In the genomic region with DNA sequence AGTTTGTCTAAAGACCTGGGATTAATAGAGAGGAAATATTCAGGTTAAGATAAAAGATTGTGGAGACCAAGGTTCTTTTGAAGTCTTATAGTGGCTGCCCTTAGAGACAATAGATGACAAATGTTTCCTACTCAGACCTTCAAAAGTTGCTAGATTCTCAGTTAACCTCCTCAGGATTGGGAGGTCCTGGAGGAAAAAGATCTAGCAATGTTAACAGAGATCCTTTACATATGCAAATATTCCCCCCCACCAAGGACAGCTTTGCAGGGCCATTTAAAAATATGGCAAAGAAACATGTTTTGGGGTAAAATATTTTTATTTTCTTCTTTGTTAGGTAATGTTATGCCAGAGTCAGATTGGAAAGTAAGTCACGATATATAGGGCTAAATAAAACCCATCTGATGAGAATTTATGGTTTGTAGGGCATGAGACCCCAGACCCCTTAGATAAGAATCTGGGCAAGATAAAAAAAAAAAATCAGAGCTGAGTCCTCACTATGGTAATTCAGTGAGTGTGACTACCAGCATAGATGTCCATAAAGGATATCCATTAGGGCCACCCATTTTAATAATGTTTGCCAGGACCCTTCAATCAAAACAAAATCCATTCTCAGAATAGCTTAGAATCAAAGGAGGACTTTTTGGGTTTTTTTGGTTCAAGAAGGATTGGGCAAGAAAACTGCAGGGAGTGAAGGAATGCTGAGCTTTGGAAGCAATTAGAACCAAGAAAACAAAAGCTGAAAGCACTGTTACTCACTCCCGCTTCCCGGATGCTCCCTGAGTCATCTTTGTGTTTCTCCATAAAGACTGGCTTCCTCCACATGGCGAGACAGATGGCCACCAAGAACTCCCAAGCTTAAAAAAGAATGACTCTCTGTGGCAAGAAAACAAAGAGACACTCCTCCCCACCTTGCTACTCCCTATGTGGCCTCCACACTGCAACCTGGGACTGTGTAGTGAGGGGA, we compare ENCODE assay signal across 13 cellular contexts. TPM values are rescaled to one million over a fixed set of nuclear protein-coding genes. Genes with fewer than 3 reads are reported as not detected.
DNase-seq lines count a peak whose midpoint lies in the region; ATAC-seq, FAIRE-seq and TF ChIP-seq lines count a peak whose summit lies in the region.
"Had no signal": no experiment of that assay in that cellular context is flagged by ENCODE, and none has a peak within 500 bp of the region (broad histone marks: within the 10 kb centered on the region; RNA-seq: fewer than 3 reads in every experiment).

No MANE protein-coding gene starts in this region.

- H3K4me1 Mint-ChIP-seq in Calu3 (ENCODE audit: low read depth, unreplicated experiment): peaks cover 12% of the 10 kb centered on the region
- H3K4me1 Mint-ChIP-seq: CD4-positive, CD25-positive, alpha-beta regulatory T cell had no signal

- peak overlapping the region; percentile 98 for H3K27ac ChIP-seq in HUES48 (ENCODE audit: low read depth, low read length)
- H3K27ac ChIP-seq in gastrocnemius medialis: no peak overlapping the region

- H3K27me3 ChIP-seq in HUES48 (ENCODE audit: control insufficient read depth, insufficient read depth, low read length) (no peaks in the 10 kb centered on the region), gastrocnemius medialis (peaks cover 0 to 4% (median 0%) of the 10 kb centered on the region in 3 donors)

- no peak overlapping the region for H3K4me3 Mint-ChIP-seq in Calu3 (ENCODE audit: low read depth, unreplicated experiment)
- H3K4me3 Mint-ChIP-seq: CD4-positive, CD25-positive, alpha-beta regulatory T cell had no signal

- no TSS peak for BruUV-seq in Calu3 (replicated peaks; lab: Mats Ljungman, UMichigan)

- H3K9ac ChIP-seq in HUES48 (ENCODE audit: low read depth, low read length): no peak overlapping the region

- no peak overlapping the region for H3K27ac Mint-ChIP-seq in Calu3 (ENCODE audit: unreplicated experiment)
- H3K27ac Mint-ChIP-seq: CD4-positive, CD25-positive, alpha-beta regulatory T cell had no signal

- TF ChIP-seq POLR2A in gastrocnemius medialis (IDR thresholded peaks at IDR 0.05): no peak

- no peak for FAIRE-seq in GM19239 (lab: Jason Lieb, UNC)
- FAIRE-seq: endometrium had no signal

- H3K4me3 ChIP-seq in HUES48 (ENCODE audit: low read depth, low read length) (no peak overlapping the region), cardiac fibroblast (replicated peaks in 1 of 2; ENCODE audit: low read depth in 2 of 2, low read length in 2 of 2) (no peak overlapping the region), gastrocnemius medialis (no peak overlapping the region)

- TF ChIP-seq CTCF in cardiac fibroblast (IDR thresholded peaks at IDR 0.05; ENCODE audit: low read depth, low read length) (no peak), Calu3 (IDR thresholded peaks at IDR 0.05; ENCODE audit: unreplicated experiment) (no peak), gastrocnemius medialis (IDR thresholded peaks at IDR 0.05 in 4 of 5, conservative IDR thresholded peaks at IDR 0.05 in 1 of 5) (no peak)

- intact Hi-C loops in Calu3 (cut with micrococcal nuclease; ENCODE audit: unreplicated experiment) (no loop called here), gastrocnemius medialis (cut with DNase I; ENCODE audit: low total_unique reads) (no loop called here)

- in situ Hi-C loops in gastrocnemius medialis (cut with MboI; ENCODE audit: low sequenced_read_pairs in 4 of 4): no loop called here

- ATAC-seq in HG03571 (IDR thresholded peaks at IDR 0.05; ENCODE audit: unreplicated experiment) (no peak), gastrocnemius medialis (no peak)

- no peaks in the 10 kb centered on the region for H3K36me3 Mint-ChIP-seq in Calu3 (ENCODE audit: insufficient read depth, unreplicated experiment)
- H3K36me3 Mint-ChIP-seq: CD4-positive, CD25-positive, alpha-beta regulatory T cell had no signal

- peak; percentile 81 for DNase-seq in AG08396 (ENCODE audit: low spot score)
- DNase-seq in cardiac fibroblast (ENCODE audit: low read depth in 2 of 2): peak; percentile 88 to 95
- DNase-seq in kidney glomerular epithelial cell (lab: John Stamatoyannopoulos, UW): peak; percentile 66
- no peak for DNase-seq in GM19239 (ENCODE audit: insufficient read length, low spot score)
- DNase-seq in Calu3: no peak
- no peak for DNase-seq in gastrocnemius medialis
- DNase-seq: CD4-positive, CD25-positive, alpha-beta regulatory T cell; NCI-H2029 treated with DMSO at 0.1 percent for 48 hours had no signal

- H3K4me1 ChIP-seq in HUES48 (ENCODE audit: control insufficient read depth, insufficient read depth, low read length) (peaks cover 12% of the 10 kb centered on the region; the same call in 1 of the 2 replicates), gastrocnemius medialis (no peaks in the 10 kb centered on the region)

- H3K9me3 Mint-ChIP-seq in Calu3 (ENCODE audit: low read depth, unreplicated experiment): no peaks in the 10 kb centered on the region

- CTCF ChIA-PET in Calu3 (lab: Charles Lee): interaction anchor here (0.6 to 0.7 kb wide), 2 partner anchors 15 to 1409 kb away, joined by 3 to 4 read pairs; no protein-coding TSS in a partner anchor

- H3K9me3 ChIP-seq in HUES48 (ENCODE audit: control insufficient read depth, insufficient read depth, low read length) (no peaks in the 10 kb centered on the region), gastrocnemius medialis (no peaks in the 10 kb centered on the region)

- H3K27me3 Mint-ChIP-seq in Calu3 (ENCODE audit: unreplicated experiment): no peaks in the 10 kb centered on the region
- H3K27me3 Mint-ChIP-seq: CD4-positive, CD25-positive, alpha-beta regulatory T cell had no signal

- H3K36me3 ChIP-seq in HUES48 (ENCODE audit: control insufficient read depth, insufficient read depth, low read length) (no peaks in the 10 kb centered on the region), gastrocnemius medialis (no peaks in the 10 kb centered on the region)

RNA-seq across cellular contexts. Expression of a gene that starts 28.2 kb away (rescaled TPM):
- total RNA-seq in Calu3 (2022) (not detected in 2 replicates), gastrocnemius medialis (not detected)
- total RNA-seq: CD4-positive, CD25-positive, alpha-beta regulatory T cell; T-helper 2 cell treated with Interferon-gamma antibody and Interleukin-4, amounts not matched to agents 100 ng/mL and 5 ng/mL, for 36 hours; urinary bladder had no signal

RNA-seq across cellular contexts. Expression of a gene that starts 44.1 kb away (rescaled TPM):
- total RNA-seq in Calu3 (2022): 137 and 144 TPM in 2 replicates
- 10 to 100 TPM; 25.2 to 50.3 (median 31.0) TPM for total RNA-seq in gastrocnemius medialis
- total RNA-seq: CD4-positive, CD25-positive, alpha-beta regulatory T cell; T-helper 2 cell treated with Interferon-gamma antibody and Interleukin-4, amounts not matched to agents 100 ng/mL and 5 ng/mL, for 36 hours had no signal

RNA-seq across cellular contexts. Expression of a gene that starts 45.7 kb away (rescaled TPM):
- total RNA-seq in Calu3 (2022) (not detected in 2 replicates), gastrocnemius medialis (not detected)
- total RNA-seq: CD4-positive, CD25-positive, alpha-beta regulatory T cell; T-helper 2 cell treated with Interferon-gamma antibody and Interleukin-4, amounts not matched to agents 100 ng/mL and 5 ng/mL, for 36 hours; urinary bladder had no signal

Comparison
In these comparisons a context has a peak if more than half of its experiments do, and no peak if none do; other contexts are left out.
1. DNase-seq: peak in AG08396 (single experiment), cardiac fibroblast (2 of 2) and kidney glomerular epithelial cell (single experiment); none in GM19239 (single experiment), Calu3 (single experiment) and gastrocnemius medialis (0 of 2).